In genomic region chr11:32584921-32585320, GRCh38 we compare ENCODE assay signal across 8 cellular contexts. TPM values are rescaled to one million over a fixed set of nuclear protein-coding genes. Genes with fewer than 3 reads are reported as not detected.
DNase-seq lines count a peak whose midpoint lies in the region; ATAC-seq, FAIRE-seq and TF ChIP-seq lines count a peak whose summit lies in the region.

No MANE protein-coding gene starts in this region.

- no peak for DNase-seq in DND-41
- peak; percentile 45 for DNase-seq in OCI-M1 (lab: John Stamatoyannopoulos, UW)
- DNase-seq in endothelial cell of umbilical vein (ENCODE audit: low read depth, low spot score) = peak; percentile 24
- peak; percentile 17 for DNase-seq in neuronal stem cell (ENCODE audit: low spot score)
- DNase-seq in stimulated activated CD4-positive, alpha-beta T cell treated with anti-CD3 and anti-CD28 coated beads, Interleukin-2, amount 100 ng/mL, for 24 hours = no peak
- no peak for DNase-seq in inferior parietal cortex (ENCODE audit: extremely low spot score)
- DNase-seq in nucleus accumbens (lab: John Stamatoyannopoulos, UW) = no peak

- no CpG with 5 or more reads among the region's 7 CpGs for WGBS in neuronal stem cell (ENCODE audit: extremely low coverage in 2 of 2, insufficient read length in 2 of 2, insufficient replicate concordance in 1 of 2), 2 donors

- ATAC-seq in DND-41 (ENCODE audit: insufficient read depth, low read depth) = no peak
- no peak for ATAC-seq in GM21717 (IDR thresholded peaks at IDR 0.05; ENCODE audit: unreplicated experiment)

- CTCF ChIA-PET in endothelial cell of umbilical vein (lab: Charles Lee) = no interaction called here

- no peak for FAIRE-seq in endothelial cell of umbilical vein (lab: Jason Lieb, UNC)

- no peak overlapping the region for H2BK120ac ChIP-seq in neuronal stem cell (ENCODE audit: low read depth, low read length)

- peak overlapping the region; percentile 93 for H3K9ac ChIP-seq in DND-41 (ENCODE audit: low read depth, low read length)
- H3K9ac ChIP-seq in endothelial cell of umbilical vein (replicated peaks; ENCODE audit: extremely low read depth, insufficient read depth, low read length) = peak overlapping the region; percentile 94
- H3K9ac ChIP-seq in neuronal stem cell (ENCODE audit: low read depth, low read length, poor library complexity) = no peak overlapping the region

- no peak overlapping the region for H3K18ac ChIP-seq in neuronal stem cell (ENCODE audit: low read length)

- H3K14ac ChIP-seq in neuronal stem cell (ENCODE audit: low read length) = no peak overlapping the region

- peak overlapping the region; percentile 84 to 95 for H3K4me3 ChIP-seq in DND-41 (ENCODE audit: low read depth in 1 of 2, low read length in 2 of 2)
- H3K4me3 ChIP-seq in endothelial cell of umbilical vein (replicated peaks in 1 of 3; ENCODE audit: insufficient read depth in 1 of 3, low read depth in 1 of 3, low read length in 3 of 3) = peak overlapping the region; percentile 85 to 98 (median 91)
- H3K4me3 ChIP-seq in neuronal stem cell (ENCODE audit: low read length in 2 of 2) = peak overlapping the region; percentile 71 to 98

- no peak overlapping the region for H3K4ac ChIP-seq in neuronal stem cell (ENCODE audit: low read length)

- H3K4me1 ChIP-seq in DND-41 (ENCODE audit: insufficient read depth, low read length) = peaks cover 55% of the 10 kb centered on the region
- H3K4me1 ChIP-seq in endothelial cell of umbilical vein (ENCODE audit: control insufficient read depth, extremely low read depth, insufficient read depth, low read length) = peaks cover 20% of the 10 kb centered on the region
- peaks cover 3% of the 10 kb centered on the region in 2 donors for H3K4me1 ChIP-seq in neuronal stem cell (ENCODE audit: control insufficient read depth in 2 of 2, insufficient read depth in 1 of 2, low read depth in 1 of 2, low read length in 2 of 2)

- H3K27me3 ChIP-seq in DND-41 (ENCODE audit: insufficient read depth, low read length, poor library complexity) (no peaks in the 10 kb centered on the region), endothelial cell of umbilical vein (ENCODE audit: control insufficient read depth in 2 of 2, insufficient read depth in 2 of 2, low read length in 2 of 2) (no peaks in the 10 kb centered on the region), neuronal stem cell (ENCODE audit: control insufficient read depth in 3 of 3, insufficient read depth in 3 of 3, low read depth in 1 of 3, low read length in 3 of 3) (no peaks in the 10 kb centered on the region)

- no peak overlapping the region for H2BK12ac ChIP-seq in neuronal stem cell (ENCODE audit: low read length)

- no peak overlapping the region for H4K91ac ChIP-seq in neuronal stem cell (ENCODE audit: low read depth, low read length, poor library complexity)

- TF ChIP-seq POLR2A in endothelial cell of umbilical vein (IDR thresholded peaks at IDR 0.05; ENCODE audit: low read depth, low read length) = no peak

- BruUV-seq in endothelial cell of umbilical vein (replicated peaks; lab: Mats Ljungman, UMichigan) = no TSS peak

- dilution Hi-C loops in endothelial cell of umbilical vein (cut with MboI; ENCODE audit: extremely low pct_ligation_motif_present, low sequenced_read_pairs) = no loop called here

- H4K20me1 ChIP-seq in DND-41 (ENCODE audit: insufficient read depth, low read length) (peaks cover 49% of the 10 kb centered on the region), endothelial cell of umbilical vein (replicated peaks; ENCODE audit: control insufficient read depth, extremely low read depth, insufficient read depth, low read length) (peaks cover 6% of the 10 kb centered on the region)

- TF ChIP-seq CTCF in DND-41 (IDR thresholded peaks at IDR 0.05; ENCODE audit: borderline replicate concordance, extremely low read depth, low read length, poor library complexity, severe bottlenecking) (no peak), endothelial cell of umbilical vein (IDR thresholded peaks at IDR 0.05; ENCODE audit: extremely low read depth in 1 of 2, insufficient read depth in 1 of 2, low read depth in 1 of 2, low read length in 2 of 2) (no peak)

- H3K9me3 ChIP-seq in DND-41 (ENCODE audit: insufficient read depth, low read length, severe bottlenecking) (no peaks in the 10 kb centered on the region), endothelial cell of umbilical vein (replicated peaks; ENCODE audit: control insufficient read depth, insufficient read depth, low read length) (no peaks in the 10 kb centered on the region), neuronal stem cell (replicated peaks in 1 of 2; ENCODE audit: control insufficient read depth in 2 of 2, insufficient read depth in 1 of 2, low read depth in 1 of 2, low read length in 2 of 2) (no peaks in the 10 kb centered on the region)

- no peak overlapping the region for H2AK5ac ChIP-seq in neuronal stem cell (ENCODE audit: low read depth, low read length)

- H2BK5ac ChIP-seq in neuronal stem cell (ENCODE audit: low read length) = no peak overlapping the region

- H3K79me1 ChIP-seq in neuronal stem cell (ENCODE audit: low read depth, low read length) = peaks cover 3% of the 10 kb centered on the region

- intact Hi-C loops in endothelial cell of umbilical vein (cut with micrococcal nuclease) = loop anchor here (5.0 kb wide), 2 partner anchors 207 to 307 kb away; partner anchors contain the start of genes CCDC73 and QSER1

- H3K4me2 ChIP-seq in DND-41 (ENCODE audit: insufficient read depth, low read length) = peak overlapping the region; percentile 78
- H3K4me2 ChIP-seq in endothelial cell of umbilical vein (ENCODE audit: insufficient read depth, low read length) = peak overlapping the region; percentile 93
- peak overlapping the region; percentile 68 for H3K4me2 ChIP-seq in neuronal stem cell (ENCODE audit: insufficient read depth, low read length, poor library complexity, severe bottlenecking)

- H3K27ac ChIP-seq in DND-41 (ENCODE audit: low read length) = peak overlapping the region; percentile 97
- H3K27ac ChIP-seq in endothelial cell of umbilical vein (ENCODE audit: insufficient read depth, low read depth, low read length) = peak overlapping the region; percentile 59
- no peak overlapping the region for H3K27ac ChIP-seq in neuronal stem cell (replicated peaks; ENCODE audit: low read length)

- no peaks in the 10 kb centered on the region for H3K9me1 ChIP-seq in endothelial cell of umbilical vein (replicated peaks; ENCODE audit: control insufficient read depth, extremely low read depth, insufficient read depth, low read length)

- no peak overlapping the region for H2AFZ ChIP-seq in DND-41 (ENCODE audit: low read depth, low read length)
- H2AFZ ChIP-seq in endothelial cell of umbilical vein (ENCODE audit: low read depth, low read length) = no peak overlapping the region
- H2AFZ ChIP-seq in neuronal stem cell (ENCODE audit: low read length) = no peak overlapping the region

- H2BK15ac ChIP-seq in neuronal stem cell (ENCODE audit: low read length) = no peak overlapping the region

- no peak overlapping the region for H4K8ac ChIP-seq in neuronal stem cell (ENCODE audit: low read depth, low read length)

- POLR2A ChIA-PET in endothelial cell of umbilical vein (lab: Charles Lee) = no interaction called here

- H3K36me3 ChIP-seq in DND-41 (ENCODE audit: insufficient read depth, low read length) = peaks cover 49% of the 10 kb centered on the region
- peaks cover 2 to 11% of the 10 kb centered on the region in 2 experiments for H3K36me3 ChIP-seq in endothelial cell of umbilical vein (ENCODE audit: control insufficient read depth in 2 of 2, extremely low read depth in 1 of 2, insufficient read depth in 2 of 2, low read length in 2 of 2)
- peaks cover 6 to 41% of the 10 kb centered on the region in 2 donors for H3K36me3 ChIP-seq in neuronal stem cell (replicated peaks in 1 of 2; ENCODE audit: control insufficient read depth in 2 of 2, insufficient read depth in 2 of 2, low read length in 2 of 2)

- H3K23ac ChIP-seq in neuronal stem cell (ENCODE audit: low read depth, low read length, poor library complexity) = no peak overlapping the region

- H3K79me2 ChIP-seq in DND-41 (ENCODE audit: insufficient read depth, low read length) = peaks cover 70% of the 10 kb centered on the region
- H3K79me2 ChIP-seq in endothelial cell of umbilical vein (ENCODE audit: control insufficient read depth, insufficient read depth, low read length) = peaks cover 54% of the 10 kb centered on the region

TF ChIP-seq in endothelial cell of umbilical vein, 7 proteins besides CTCF, POLR2A, EP300 and RAD21:
- TF ChIP-seq POLR2AphosphoS5 (IDR thresholded peaks at IDR 0.05; ENCODE audit: insufficient read depth, low read depth, low read length) (no peak), JUN (IDR thresholded peaks at IDR 0.05; ENCODE audit: borderline replicate concordance, insufficient read depth, insufficient read length, low read depth) (no peak), EZH2 (IDR thresholded peaks at IDR 0.05; ENCODE audit: borderline replicate concordance, low read depth, low read length, severe bottlenecking) (no peak), GATA2 (IDR thresholded peaks at IDR 0.05; ENCODE audit: insufficient read depth, insufficient read length, low read depth, low read length) (no peak), MAX (IDR thresholded peaks at IDR 0.05; ENCODE audit: insufficient read depth, insufficient read length) (no peak), FOS (IDR thresholded peaks at IDR 0.05; ENCODE audit: borderline replicate concordance, insufficient read depth, low read length) (no peak), MYC (IDR thresholded peaks at IDR 0.05; ENCODE audit: low read depth, low read length) (no peak)
TF ChIP-seq in endothelial cell of umbilical vein: peak in this region for 0.

RNA-seq across cellular contexts. Expression of gene EIF3M, which starts 1.3 kb away (rescaled TPM):
- total RNA-seq in endothelial cell of umbilical vein = 240 and 243 TPM in 2 replicates
- 135 and 229 TPM in 2 replicates for polyA plus RNA-seq in endothelial cell of umbilical vein
- 379 and 393 TPM in 2 replicates for polyA plus RNA-seq in endothelial cell of umbilical vein (2011; cell fraction: cytosol; rRNA removed)
- polyA plus RNA-seq in endothelial cell of umbilical vein (2011; cell fraction: nucleus; rRNA removed) = 246 and 333 TPM in 2 replicates
- 345 and 457 TPM in 2 replicates for polyA plus RNA-seq in endothelial cell of umbilical vein (2012)
- 106 and 118 TPM in 2 replicates for polyA minus RNA-seq in endothelial cell of umbilical vein
- 146 TPM for polyA minus RNA-seq in endothelial cell of umbilical vein (2011; cell fraction: cytosol; rRNA and poly(A)+ RNA removed)
- 46.5 and 55.2 TPM in 2 replicates for polyA minus RNA-seq in endothelial cell of umbilical vein (2011; cell fraction: nucleus; rRNA and poly(A)+ RNA removed)
- polyA plus RNA-seq in neuronal stem cell (2013, experiment 1 of 2) = 368 TPM
- 373 TPM for polyA plus RNA-seq in neuronal stem cell (2013, experiment 2 of 2)

Comparison
In these comparisons a context has a peak if more than half of its experiments do, and no peak if none do; other contexts are left out.
1. DNase-seq: peak in OCI-M1 (single experiment), endothelial cell of umbilical vein (single experiment) and neuronal stem cell (single experiment); none in DND-41 (single experiment), stimulated activated CD4-positive, alpha-beta T cell treated with anti-CD3 and anti-CD28 coated beads, Interleukin-2, amount 100 ng/mL, for 24 hours (0 of 2), inferior parietal cortex (single experiment) and nucleus accumbens (0 of 56).
2. Peak in every context shown above with its lines, with median percentiles within 50 percentile points of each other: H3K4me2 ChIP-seq and H3K4me3 ChIP-seq.